16 cellular contexts compared by ENCODE assay signal in genomic region chr2:131498321-131498973, GRCh38. TPM values are rescaled to one million over a fixed set of nuclear protein-coding genes. Genes with fewer than 3 reads are reported as not detected.
DNase-seq lines count a peak whose midpoint lies in the region; ATAC-seq and TF ChIP-seq lines count a peak whose summit lies in the region.
"Not testable (repeated sequence)": the region's sequence is repeated elsewhere in the genome, so short reads cannot be mapped to it uniquely, and the experiment has no call there.
"Had no signal": no experiment of that assay in that cellular context is flagged by ENCODE, and none has a peak within 500 bp of the region (broad histone marks: within the 10 kb centered on the region; RNA-seq: fewer than 3 reads in every experiment).

No MANE protein-coding gene starts in this region.

- H3K79me2 ChIP-seq in mammary epithelial cell (ENCODE audit: insufficient read depth, low read length) = peaks cover 63% of the 10 kb centered on the region

- not testable (repeated sequence) for H3K4me1 ChIP-seq in mammary epithelial cell (ENCODE audit: insufficient read depth, low read length)

- not testable (repeated sequence) for H3K4me2 ChIP-seq in mammary epithelial cell (ENCODE audit: insufficient read depth, low read depth, low read length)

- H3K9ac ChIP-seq in mammary epithelial cell (ENCODE audit: insufficient read depth, low read length) = not testable (repeated sequence)

- not testable (repeated sequence) for H3K9me3 ChIP-seq in mammary epithelial cell (replicated peaks; ENCODE audit: insufficient read depth, low read length)

- not testable (repeated sequence) for H3K27me3 ChIP-seq in mammary epithelial cell (ENCODE audit: insufficient read depth, low read length)

- intact Hi-C loops in mammary epithelial cell (cut with micrococcal nuclease) = loop anchor here (10.0 kb wide), 1 partner anchor 84 kb away; no protein-coding TSS in a partner anchor

- H4K20me1 ChIP-seq in mammary epithelial cell (ENCODE audit: insufficient read depth, low read length) = not testable (repeated sequence)

- in situ Hi-C loops in mammary epithelial cell (cut with MboI; ENCODE audit: low sequenced_read_pairs in 2 of 2) = not testable (repeated sequence)

- TF ChIP-seq CTCF in mammary epithelial cell (conservative IDR thresholded peaks at IDR 0.05 in 1 of 2, IDR thresholded peaks at IDR 0.05 in 1 of 2; ENCODE audit: extremely low read depth in 1 of 2, insufficient read depth in 1 of 2, low read depth in 1 of 2, low read length in 2 of 2) = not testable (repeated sequence)

- dilution Hi-C loops in mammary epithelial cell (cut with HindIII; ENCODE audit: low sequenced_read_pairs) = not testable (repeated sequence)

- not testable (repeated sequence) for H3K4me3 ChIP-seq in mammary epithelial cell (replicated peaks in 1 of 3; ENCODE audit: insufficient read depth in 1 of 3, low read depth in 2 of 3, low read length in 3 of 3)

- not testable (repeated sequence) for H3K36me3 ChIP-seq in mammary epithelial cell (ENCODE audit: insufficient read depth, low read length)

- not testable (repeated sequence) for H2AFZ ChIP-seq in mammary epithelial cell (ENCODE audit: low read depth, low read length)

- DNase-seq in AG08395 (ENCODE audit: low spot score) = peak; percentile 10
- peak; percentile 10 to 30 for DNase-seq in activated CD4-positive, alpha-beta T cell treated with anti-CD3 and anti-CD28 coated beads, Interleukin-2, amount 50 U/mL, for 48 hours
- peak; percentile 42 for DNase-seq in mammary epithelial cell
- DNase-seq in midbrain (lab: John Stamatoyannopoulos, UW) = peak; percentile 0

- 72% methylated on average over 8 of the region's 8 CpGs for whole genome bisulfite sequencing in mammary epithelial cell (ENCODE audit: low coverage, missing lambda C conversion rate)

- peak; percentile 91 for ATAC-seq in GM18873 (IDR thresholded peaks at IDR 0.05; ENCODE audit: low FRiP score, unreplicated experiment)
- peak; percentile 90 for ATAC-seq in GM21619 (IDR thresholded peaks at IDR 0.05; ENCODE audit: unreplicated experiment)
- ATAC-seq in HG03025 (IDR thresholded peaks at IDR 0.05; ENCODE audit: low FRiP score, unreplicated experiment) = peak; percentile 86
- peak; percentile 91 for ATAC-seq in HG03558 (IDR thresholded peaks at IDR 0.05; ENCODE audit: extremely low read depth, unreplicated experiment)

- not testable (repeated sequence) for H3K27ac ChIP-seq in mammary epithelial cell (ENCODE audit: insufficient read depth, low read depth, low read length)

- CTCF ChIA-PET in mammary epithelial cell (lab: Charles Lee; ENCODE audit: low non-redundant PET) = not testable (repeated sequence)

- not testable (repeated sequence) for BruUV-seq in mammary epithelial cell (replicated peaks; lab: Mats Ljungman, UMichigan)

RNA-seq across cellular contexts. Expression of gene MZT2A, which starts 6.2 kb away (rescaled TPM):
- total RNA-seq in mammary epithelial cell = 100 to 1,000 TPM; 131 to 197 TPM
- 102 TPM for polyA plus RNA-seq in mammary epithelial cell
- 8.4 TPM for polyA minus RNA-seq in mammary epithelial cell

RNA-seq across cellular contexts. Expression of gene TUBA3D, which starts 22.5 kb away (rescaled TPM):
- not detected for total RNA-seq in mammary epithelial cell
- not detected for polyA plus RNA-seq in mammary epithelial cell
- polyA minus RNA-seq in mammary epithelial cell = not detected
- total RNA-seq: Calu3, cerebellum, H4, mesenteric fat pad, OCI-LY7, osteocyte, urinary bladder had no signal
- polyA plus RNA-seq: IgD-negative memory B cell, urinary bladder had no signal

RNA-seq across cellular contexts. Expression of gene CCDC74A, which starts 29.2 kb away (rescaled TPM):
- total RNA-seq in mammary epithelial cell = 1 to 10 TPM; 5.4 to 7.5 TPM
- 15.1 TPM for polyA plus RNA-seq in mammary epithelial cell
- 1.8 TPM for polyA minus RNA-seq in mammary epithelial cell
- polyA plus RNA-seq: IgD-negative memory B cell had no signal
